Comparison of ENCODE assay signal across 9 cellular contexts in the genomic region with DNA sequence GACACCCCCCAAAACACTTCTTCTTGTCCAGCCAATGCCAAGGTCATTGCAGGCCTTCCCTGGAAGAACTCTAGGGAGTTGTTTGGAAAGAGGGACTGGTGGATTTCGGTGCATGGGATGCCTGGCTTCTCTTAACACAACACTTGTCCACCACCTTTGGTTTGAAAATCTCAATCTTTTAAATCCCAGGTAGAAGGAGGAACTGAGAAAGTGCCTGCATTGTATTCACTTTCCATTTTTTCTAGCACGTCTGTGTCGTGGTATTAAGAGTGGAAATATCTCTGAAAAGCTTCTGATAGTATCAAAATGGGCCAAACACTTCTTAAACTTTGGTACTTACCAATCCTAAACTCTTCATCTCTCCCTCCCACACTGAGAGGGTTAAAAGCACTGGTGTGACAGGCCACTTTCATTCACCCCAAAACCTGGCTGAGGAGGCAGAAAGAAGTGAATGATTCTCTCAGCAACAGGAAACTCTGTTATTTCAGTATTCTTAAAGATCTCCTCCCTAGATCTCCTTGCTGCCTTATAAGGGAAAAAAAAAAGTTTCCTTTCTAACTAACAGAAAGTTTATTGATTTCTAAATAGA. TPM values are rescaled to one million over a fixed set of nuclear protein-coding genes. Genes with fewer than 3 reads are reported as not detected.
DNase-seq lines count a peak whose midpoint lies in the region; ATAC-seq and TF ChIP-seq lines count a peak whose summit lies in the region.
"Had no signal": no experiment of that assay in that cellular context is flagged by ENCODE, and none has a peak within 500 bp of the region (broad histone marks: within the 10 kb centered on the region; RNA-seq: fewer than 3 reads in every experiment).

No MANE protein-coding gene starts in this region.

- POLR2A ChIA-PET in Caco-2 (lab: Charles Lee) = no interaction called here

- H3K27ac Mint-ChIP-seq in immature natural killer cell = no peak overlapping the region
- H3K27ac Mint-ChIP-seq in Caco-2 (ENCODE audit: unreplicated experiment) = no peak overlapping the region
- H3K27ac Mint-ChIP-seq: activated naive CD4-positive, alpha-beta T cell treated with anti-CD3 and anti-CD28 coated beads, Interleukin-2, amount 10 ng/mL, durations not matched to agents 7 days and 5 days had no signal

- ATAC-seq in GM18907 (IDR thresholded peaks at IDR 0.05; ENCODE audit: unreplicated experiment) (peak; percentile 36), HG03135 (IDR thresholded peaks at IDR 0.05; ENCODE audit: unreplicated experiment) (peak; percentile 25)

- peaks cover 0 to 4% (median 3%) of the 10 kb centered on the region in 3 donors for H3K36me3 Mint-ChIP-seq in immature natural killer cell
- H3K36me3 Mint-ChIP-seq in Caco-2 (ENCODE audit: insufficient read depth, unreplicated experiment) = no peaks in the 10 kb centered on the region

- H3K27ac ChIP-seq in dorsolateral prefrontal cortex = peak overlapping the region; percentile 3 to 99 (median 95)
- peak overlapping the region; percentile 88 for H3K27ac ChIP-seq in substantia nigra (ENCODE audit: low read depth, low read length, poor library complexity, severe bottlenecking)

- TF ChIP-seq CTCF in dorsolateral prefrontal cortex (IDR thresholded peaks at IDR 0.05 in 54 of 56, conservative IDR thresholded peaks at IDR 0.05 in 2 of 56; ENCODE audit: low read depth in 1 of 56, partially characterized antibody in 56 of 56) = no peak
- TF ChIP-seq CTCF in Caco-2 (IDR thresholded peaks at IDR 0.05; ENCODE audit: insufficient read depth in 1 of 2, low read depth in 1 of 2, low read length in 1 of 2, severe bottlenecking in 1 of 2, unreplicated experiment in 1 of 2) = no peak

- H3K4me3 Mint-ChIP-seq in immature natural killer cell (peak overlapping the region in 2 of 5 donors; percentile 9 to 76), Caco-2 (ENCODE audit: unreplicated experiment) (no peak overlapping the region)
- H3K4me3 Mint-ChIP-seq: activated naive CD4-positive, alpha-beta T cell treated with anti-CD3 and anti-CD28 coated beads, Interleukin-2, amount 10 ng/mL, durations not matched to agents 7 days and 5 days had no signal

- H3K9me3 Mint-ChIP-seq in immature natural killer cell = peaks cover 0 to 10% (median 1%) of the 10 kb centered on the region in 6 donors
- no peaks in the 10 kb centered on the region for H3K9me3 Mint-ChIP-seq in Caco-2 (ENCODE audit: unreplicated experiment)
- H3K9me3 Mint-ChIP-seq: activated naive CD4-positive, alpha-beta T cell treated with anti-CD3 and anti-CD28 coated beads, Interleukin-2, amount 10 ng/mL, durations not matched to agents 7 days and 5 days had no signal

- H3K27me3 Mint-ChIP-seq in immature natural killer cell (ENCODE audit: low read depth in 3 of 3) (peaks cover 19 to 32% (median 20%) of the 10 kb centered on the region in 3 donors), Caco-2 (ENCODE audit: insufficient read depth, unreplicated experiment) (peaks cover 30% of the 10 kb centered on the region)

- H3K4me3 ChIP-seq in dorsolateral prefrontal cortex = peak overlapping the region in 54 of 59 donors; percentile 2 to 92 (median 77)
- no peak overlapping the region for H3K4me3 ChIP-seq in Caco-2 (ENCODE audit: low read depth, low read length)

- H3K36me3 ChIP-seq in Caco-2 (ENCODE audit: control insufficient read depth, insufficient read depth, low read length) = no peaks in the 10 kb centered on the region

- DNase-seq in dorsolateral prefrontal cortex (no peak), substantia nigra (lab: John Stamatoyannopoulos, UW) (no peak), immature natural killer cell (no peak), Caco-2 (no peak), SIG-M5 (lab: John Stamatoyannopoulos, UW) (no peak)
- DNase-seq in activated CD8-positive, alpha-beta memory T cell treated with anti-CD3 and anti-CD28 coated beads, Interleukin-2, amount 50 U/mL, for 4 hours = no peak
- DNase-seq: activated naive CD4-positive, alpha-beta T cell treated with anti-CD3 and anti-CD28 coated beads, Interleukin-2, amount 10 ng/mL, durations not matched to agents 7 days and 5 days had no signal

- no peaks in the 10 kb centered on the region; the same call in 1 of the 2 replicates for H3K4me1 ChIP-seq in Caco-2

- intact Hi-C loops in dorsolateral prefrontal cortex (cut with DNase I) (no loop called here), Caco-2 (cut with micrococcal nuclease; ENCODE audit: unreplicated experiment) (no loop called here)

- CTCF ChIA-PET in Caco-2 (lab: Charles Lee) = no interaction called here

- H3K27me3 ChIP-seq in dorsolateral prefrontal cortex = peaks cover 0 to 4% (median 0%) of the 10 kb centered on the region in 45 donors
- H3K27me3 ChIP-seq in Caco-2 (replicated peaks; ENCODE audit: control insufficient read depth, insufficient read depth, low read length) = peaks cover 1% of the 10 kb centered on the region

- H3K9me3 ChIP-seq in Caco-2 = no peaks in the 10 kb centered on the region

- BruUV-seq in Caco-2 (replicated peaks; lab: Mats Ljungman, UMichigan) = no TSS peak

- H3K4me1 Mint-ChIP-seq in immature natural killer cell (peaks cover 33 to 44% of the 10 kb centered on the region in 2 donors), Caco-2 (ENCODE audit: low read depth, unreplicated experiment) (peaks cover 6% of the 10 kb centered on the region)

RNA-seq across cellular contexts. Expression of a gene that starts 3.8 kb away (rescaled TPM):
- total RNA-seq in dorsolateral prefrontal cortex = 100 to 1,000 TPM in 28 of 120 experiments, 10 to 100 TPM in 92; 57.4 to 185 (median 86.8) TPM
- polyA plus RNA-seq in immature natural killer cell = not detected
- 0.44 and 0.61 TPM in 2 replicates for total RNA-seq in Caco-2 (2022)

Comparison
In these comparisons a context has a peak if more than half of its experiments do, and no peak if none do; other contexts are left out.
1. RNA of a gene that starts 3.8 kb away (total RNA-seq): 57.4 to 185 TPM in dorsolateral prefrontal cortex; 0.44 to 0.61 TPM in Caco-2; every median in the first group is over 10 times any median in the second.